In genomic region chr6:52532457-52532856, GRCh38 we compare ENCODE assay signal across 1 cellular context.
TF ChIP-seq lines count a peak whose summit lies in the region.

No MANE protein-coding gene starts in this region.

TF ChIP-seq in IMR-90, 13 proteins besides CTCF, POLR2A, EP300 and RAD21 (continued from another document):
- TF ChIP-seq RFX5 (IDR thresholded peaks at IDR 0.05; ENCODE audit: low read depth, low read length) (no peak), MXI1 (IDR thresholded peaks at IDR 0.05; ENCODE audit: borderline replicate concordance, low read depth, low read length) (no peak), ELK1 (IDR thresholded peaks at IDR 0.05; ENCODE audit: borderline replicate concordance, low read depth, low read length) (no peak), MAZ (IDR thresholded peaks at IDR 0.05; ENCODE audit: borderline replicate concordance, low read depth, low read length) (no peak), USF2 (IDR thresholded peaks at IDR 0.05; ENCODE audit: low read depth, low read length) (no peak), CEBPB (IDR thresholded peaks at IDR 0.05; ENCODE audit: low read depth, low read length) (no peak), RCOR1 (IDR thresholded peaks at IDR 0.05; ENCODE audit: insufficient replicate concordance, low read length) (no peak), FOS (IDR thresholded peaks at IDR 0.05; ENCODE audit: low read depth, low read length) (no peak), BHLHE40 (IDR thresholded peaks at IDR 0.05; ENCODE audit: low read depth, low read length) (no peak), NFE2L2 (IDR thresholded peaks at IDR 0.05; ENCODE audit: low read depth, low read length) (no peak), CHD1 (IDR thresholded peaks at IDR 0.05; ENCODE audit: low read depth, low read length) (no peak)
